In genomic region chr1:23790696-23791433, GRCh38 we compare ENCODE assay signal across 8 cellular contexts. TPM values are rescaled to one million over a fixed set of nuclear protein-coding genes. Genes with fewer than 3 reads are reported as not detected.
A peak's percentile ranks its signal among the peaks of the same experiment; 100 is the strongest.
DNase-seq lines count a peak whose midpoint lies in the region; ATAC-seq and TF ChIP-seq lines count a peak whose summit lies in the region.

Gene LYPLA2, plus strand, starts transcription at chr1:23791145. Its CDS starts 1,538 bp downstream, at chr1:23792683.

- CTCF ChIA-PET in GM10248 (lab: Yijun Ruan, JAX), result interaction anchor here (0.9 to 16.4 kb wide), 6 partner anchors 12 to 126 kb away, joined by 3 to 169 read pairs (median 6); no protein-coding TSS in a partner anchor

- H3K4me1 ChIP-seq in left ventricle myocardium inferior, result peaks cover 36% of the 10 kb centered on the region
- H3K4me1 ChIP-seq in psoas muscle, result peaks cover 21% of the 10 kb centered on the region

- peak; percentile 85 for ATAC-seq in HG02610 (IDR thresholded peaks at IDR 0.05; ENCODE audit: unreplicated experiment)
- peak; percentile 89 to 95 (median 91) for ATAC-seq in psoas muscle

- H3K27ac ChIP-seq in left ventricle myocardium inferior (replicated peaks), result peak within 1 kb of the TSS; percentile 83
- peak within 1 kb of the TSS; percentile 71 for H3K27ac ChIP-seq in psoas muscle

- POLR2A ChIA-PET in GM10248 (lab: Yijun Ruan, JAX), result interaction anchor here (0.9 to 2.0 kb wide), 3 partner anchors 11 to 99 kb away, joined by 3 to 6 read pairs (median 6); partner anchors contain the start of genes PITHD1 and RPL11

- H3K36me3 ChIP-seq in left ventricle myocardium inferior, result peaks cover 55% of the 10 kb centered on the region
- peaks cover 4 to 44% of the 10 kb centered on the region in 2 donors for H3K36me3 ChIP-seq in psoas muscle (ENCODE audit: insufficient read depth in 1 of 2, low read depth in 1 of 2)

- H3K27me3 ChIP-seq in left ventricle myocardium inferior (ENCODE audit: low read depth), result no peaks in the 10 kb centered on the region
- no peaks in the 10 kb centered on the region for H3K27me3 ChIP-seq in psoas muscle (ENCODE audit: insufficient read depth in 3 of 3, low read length in 2 of 3)

- no peaks in the 10 kb centered on the region for H3K9me3 ChIP-seq in left ventricle myocardium inferior (replicated peaks)
- no peaks in the 10 kb centered on the region for H3K9me3 ChIP-seq in psoas muscle

- peak within 1 kb of the TSS; percentile 88 for H3K4me3 ChIP-seq in left ventricle myocardium inferior
- H3K4me3 ChIP-seq in psoas muscle, result peak within 1 kb of the TSS; percentile 89

- WGBS in psoas muscle, 3 donors, result 1% methylated on average over 42 to 45 of the region's 45 CpGs

- DNase-seq in GM10248 (ENCODE audit: extremely low spot score) (peak; percentile 91), NCI-H146 treated with DMSO at 0.1 percent for 48 hours (lab: John Stamatoyannopoulos, UW; ENCODE audit: unreplicated experiment) (peak; percentile 42), T-helper 2 cell (peak; percentile 71 to 91 (median 80)), amygdala (lab: John Stamatoyannopoulos, UW) (peak; percentile 51 to 97 (median 91)), left ventricle myocardium inferior (peak; percentile 96), psoas muscle (peak; percentile 95 to 97), ureter (ENCODE audit: low spot score) (peak; percentile 95)

- intact Hi-C loops in left ventricle myocardium inferior (cut with micrococcal nuclease) (no loop called here), psoas muscle (cut with DNase I) (no loop called here)

- TF ChIP-seq CTCF in GM10248 (IDR thresholded peaks at IDR 0.05; ENCODE audit: control extremely low read depth, extremely low read depth, low read depth, missing control alignments), result no peak
- no peak for TF ChIP-seq CTCF in left ventricle myocardium inferior (IDR thresholded peaks at IDR 0.05; ENCODE audit: borderline replicate concordance)
- no peak for TF ChIP-seq CTCF in psoas muscle (IDR thresholded peaks at IDR 0.05)

RNA-seq across cellular contexts. Expression of gene LYPLA2, which starts in this region (rescaled TPM):
- total RNA-seq in left ventricle myocardium inferior, result 26.2 TPM
- 10 to 100 TPM; 24.0 to 35.2 (median 28.6) TPM for total RNA-seq in psoas muscle
- 10 to 100 TPM; 37.0 to 97.6 (median 43.3) TPM for polyA plus RNA-seq in psoas muscle
- total RNA-seq in ureter, result 68.6 TPM

Comparison
In these comparisons a context has a peak if more than half of its experiments do, and no peak if none do; other contexts are left out.
1. Peak in every context shown above with its lines: DNase-seq, ATAC-seq, H3K4me3 ChIP-seq and H3K27ac ChIP-seq.
2. DNase-seq: peak in every context shown above with its lines; median percentile 96 in left ventricle myocardium inferior; 96 in psoas muscle; 95 in ureter; 91 in GM10248; 91 in amygdala; 80 in T-helper 2 cell; 42 in NCI-H146 treated with DMSO at 0.1 percent for 48 hours.